In genomic region chr6:91653324-91653723, GRCh38 we compare ENCODE assay signal across 16 cellular contexts.
DNase-seq lines count a peak whose midpoint lies in the region; TF ChIP-seq lines count a peak whose summit lies in the region.
"Had no signal": no experiment of that assay in that cellular context is flagged by ENCODE, and none has a peak within 500 bp of the region (broad histone marks: within the 10 kb centered on the region; RNA-seq: fewer than 3 reads in every experiment).

No MANE protein-coding gene starts in this region.

- no peak overlapping the region for H2BK12ac ChIP-seq in neuronal stem cell (ENCODE audit: low read length)

- TF ChIP-seq CTCF in stomach (IDR thresholded peaks at IDR 0.05), result no peak

- WGBS in neuronal stem cell (ENCODE audit: extremely low coverage in 2 of 2, insufficient read length in 2 of 2, insufficient replicate concordance in 1 of 2), 2 donors, result no CpG with 5 or more reads among the region's 4 CpGs
- 70 to 84% (median 82%) methylated on average over 4 of the region's 4 CpGs for WGBS in stomach, 5 donors

- no peak overlapping the region for H3K14ac ChIP-seq in neuronal stem cell (ENCODE audit: low read length)

- H3K4me2 ChIP-seq in neuronal stem cell (ENCODE audit: insufficient read depth, low read length, poor library complexity, severe bottlenecking), result no peak overlapping the region

- no peak overlapping the region for H4K91ac ChIP-seq in neuronal stem cell (ENCODE audit: low read depth, low read length, poor library complexity)

- H3K18ac ChIP-seq in neuronal stem cell (ENCODE audit: low read length), result no peak overlapping the region

- H3K4me1 ChIP-seq in HUES48 (ENCODE audit: control insufficient read depth, insufficient read depth, low read length) (peaks cover 25% of the 10 kb centered on the region), neuronal stem cell (ENCODE audit: control insufficient read depth in 2 of 2, insufficient read depth in 1 of 2, low read depth in 1 of 2, low read length in 2 of 2) (peaks cover 4 to 9% of the 10 kb centered on the region in 2 donors), stomach (no peaks in the 10 kb centered on the region)
- H3K4me1 ChIP-seq: HAP-1 had no signal

- no peak overlapping the region for H3K27ac ChIP-seq in HUES48 (ENCODE audit: low read depth, low read length)
- H3K27ac ChIP-seq in neuronal stem cell (replicated peaks; ENCODE audit: low read length), result no peak overlapping the region
- H3K27ac ChIP-seq in stomach, result no peak overlapping the region
- H3K27ac ChIP-seq: HL-60, SK-N-MC had no signal

- H2BK120ac ChIP-seq in neuronal stem cell (ENCODE audit: low read depth, low read length), result no peak overlapping the region

- no peak overlapping the region for H2BK5ac ChIP-seq in neuronal stem cell (ENCODE audit: low read length)

- H3K27me3 ChIP-seq in HUES48 (ENCODE audit: control insufficient read depth, insufficient read depth, low read length) (no peaks in the 10 kb centered on the region), neuronal stem cell (ENCODE audit: control insufficient read depth in 3 of 3, insufficient read depth in 3 of 3, low read depth in 1 of 3, low read length in 3 of 3) (no peaks in the 10 kb centered on the region), stomach (no peaks in the 10 kb centered on the region)

- no peak overlapping the region for H3K4ac ChIP-seq in neuronal stem cell (ENCODE audit: low read length)

- H3K79me1 ChIP-seq in neuronal stem cell (ENCODE audit: low read depth, low read length), result no peaks in the 10 kb centered on the region

- no peak overlapping the region for H3K23ac ChIP-seq in neuronal stem cell (ENCODE audit: low read depth, low read length, poor library complexity)

- H3K36me3 ChIP-seq in HUES48 (ENCODE audit: control insufficient read depth, insufficient read depth, low read length) (no peaks in the 10 kb centered on the region), neuronal stem cell (replicated peaks in 1 of 2; ENCODE audit: control insufficient read depth in 2 of 2, insufficient read depth in 2 of 2, low read length in 2 of 2) (no peaks in the 10 kb centered on the region), stomach (no peaks in the 10 kb centered on the region)
- H3K36me3 ChIP-seq: HAP-1 had no signal

- intact Hi-C loops in stomach (cut with DNase I; ENCODE audit: low total_unique reads), result no loop called here

- no peak overlapping the region for H2AK5ac ChIP-seq in neuronal stem cell (ENCODE audit: low read depth, low read length)

- DNase-seq in NCI-H524 treated with DMSO at 0.1 percent for 48 hours (lab: John Stamatoyannopoulos, UW), result peak; percentile 94
- no peak for DNase-seq in NCI-H524 (lab: John Stamatoyannopoulos, UW)
- DNase-seq in NCI-H69 (lab: John Stamatoyannopoulos, UW), result peak; percentile 63
- DNase-seq in neuronal stem cell (ENCODE audit: low spot score), result no peak
- no peak for DNase-seq in stomach
- DNase-seq in SHP77 treated with DMSO at 0.1 percent for 48 hours (lab: John Stamatoyannopoulos, UW), result no peak
- DNase-seq: DMS79, NCI-H2029, NCI-H226, OCI-M1, Right ventricle myocardium superior, T-cell had no signal

- H3K9me3 ChIP-seq in HUES48 (ENCODE audit: control insufficient read depth, insufficient read depth, low read length) (no peaks in the 10 kb centered on the region), neuronal stem cell (replicated peaks in 1 of 2; ENCODE audit: control insufficient read depth in 2 of 2, insufficient read depth in 1 of 2, low read depth in 1 of 2, low read length in 2 of 2) (no peaks in the 10 kb centered on the region), stomach (no peaks in the 10 kb centered on the region)
- H3K9me3 ChIP-seq: HAP-1 had no signal

- no peak overlapping the region for H2BK15ac ChIP-seq in neuronal stem cell (ENCODE audit: low read length)

- TF ChIP-seq POLR2A in stomach (IDR thresholded peaks at IDR 0.05), result no peak

- H2AFZ ChIP-seq in neuronal stem cell (ENCODE audit: low read length), result no peak overlapping the region

- 0 out of 2 replicates have a peak overlapping the region, but pooled peaks have one; percentile 42 for H3K4me3 ChIP-seq in HUES48 (ENCODE audit: low read depth, low read length)
- no peak overlapping the region for H3K4me3 ChIP-seq in neuronal stem cell (ENCODE audit: low read length in 2 of 2)
- H3K4me3 ChIP-seq in stomach, result no peak overlapping the region
- H3K4me3 ChIP-seq: HAP-1, SK-N-MC had no signal

- no peak for TF ChIP-seq EP300 in stomach (IDR thresholded peaks at IDR 0.05)

- H4K8ac ChIP-seq in neuronal stem cell (ENCODE audit: low read depth, low read length), result no peak overlapping the region

- H3K9ac ChIP-seq in HUES48 (ENCODE audit: low read depth, low read length) (no peak overlapping the region), neuronal stem cell (ENCODE audit: low read depth, low read length, poor library complexity) (peak overlapping the region; percentile 36)

Comparison
In these comparisons a context has a peak if more than half of its experiments do, and no peak if none do; other contexts are left out.
1. DNase-seq: peak in NCI-H524 treated with DMSO at 0.1 percent for 48 hours (single experiment) and NCI-H69 (single experiment); none in NCI-H524 (0 of 2), neuronal stem cell (single experiment), stomach (single experiment) and SHP77 treated with DMSO at 0.1 percent for 48 hours (single experiment).